Comparison of ENCODE assay signal across 1 cellular context in genomic region chr2:20013061-20013721, GRCh38.
TF ChIP-seq lines count a peak whose summit lies in the region.

No MANE protein-coding gene starts in this region.

TF ChIP-seq in HepG2, 621 proteins besides CTCF, POLR2A, EP300 and RAD21 (continued from another document and continues in another):
- TF ChIP-seq ZBTB10 (CRISPR knock-in tag; IDR thresholded peaks at IDR 0.05; ENCODE audit: borderline replicate concordance) (no peak), SMAD1 (CRISPR knock-in tag; IDR thresholded peaks at IDR 0.05; ENCODE audit: borderline replicate concordance, low read depth) (no peak), ZNF740 (CRISPR knock-in tag; IDR thresholded peaks at IDR 0.05) (no peak), ZSCAN5A (CRISPR knock-in tag; IDR thresholded peaks at IDR 0.05; ENCODE audit: borderline replicate concordance) (no peak), JUND (CRISPR knock-in tag; IDR thresholded peaks at IDR 0.05) (no peak), CHCHD3 (CRISPR knock-in tag; IDR thresholded peaks at IDR 0.05) (no peak), TAF15 (IDR thresholded peaks at IDR 0.05; ENCODE audit: low read depth, low read length, poor library complexity, severe bottlenecking) (no peak), ZNF317 (CRISPR knock-in tag; IDR thresholded peaks at IDR 0.05) (no peak), MYC (CRISPR knock-in tag; IDR thresholded peaks at IDR 0.05; ENCODE audit: borderline replicate concordance) (no peak), HIC2 (CRISPR knock-in tag; IDR thresholded peaks at IDR 0.05; ENCODE audit: low read depth) (no peak; the same call in 1 of the 2 replicates), MEIS2 (CRISPR knock-in tag; IDR thresholded peaks at IDR 0.05) (no peak), RORA (CRISPR knock-in tag; IDR thresholded peaks at IDR 0.05) (no peak), NCOA1 (CRISPR knock-in tag; IDR thresholded peaks at IDR 0.05) (no peak), ZNF7 (CRISPR knock-in tag; IDR thresholded peaks at IDR 0.05) (no peak), ZNF496 (CRISPR knock-in tag; IDR thresholded peaks at IDR 0.05; ENCODE audit: insufficient replicate concordance) (no peak), CEBPG (CRISPR knock-in tag; IDR thresholded peaks at IDR 0.05) (0 out of 2 replicates have a peak, but pooled peaks have one; percentile 3), ZBTB7B (CRISPR knock-in tag; IDR thresholded peaks at IDR 0.05) (no peak; the same call in none of the 2 replicates), RFX1 (IDR thresholded peaks at IDR 0.05) (no peak), ZNF33B (CRISPR knock-in tag; IDR thresholded peaks at IDR 0.05) (no peak), CC2D1A (CRISPR knock-in tag; IDR thresholded peaks at IDR 0.05) (no peak), MLX (CRISPR knock-in tag; IDR thresholded peaks at IDR 0.05) (no peak; the same call in 1 of the 2 replicates), ZNF484 (CRISPR knock-in tag; IDR thresholded peaks at IDR 0.05; ENCODE audit: borderline replicate concordance, low read depth) (no peak), ZNF180 (CRISPR knock-in tag; IDR thresholded peaks at IDR 0.05; ENCODE audit: borderline replicate concordance, low read depth) (no peak), NR2F2 (IDR thresholded peaks at IDR 0.05; ENCODE audit: borderline replicate concordance, low read depth) (no peak), ZFX (CRISPR knock-in tag; IDR thresholded peaks at IDR 0.05; ENCODE audit: low read depth) (peak; percentile 6), RFXANK (CRISPR knock-in tag; IDR thresholded peaks at IDR 0.05) (no peak), DPF2 (CRISPR knock-in tag; IDR thresholded peaks at IDR 0.05; ENCODE audit: borderline replicate concordance, low read depth) (no peak), DNMT3B (CRISPR knock-in tag; conservative IDR thresholded peaks at IDR 0.05) (0 out of 2 replicates have a peak, but pooled peaks have one; percentile 52), NBN (conservative IDR thresholded peaks at IDR 0.05) (no peak), DRAP1 (CRISPR knock-in tag; IDR thresholded peaks at IDR 0.05) (no peak; the same call in 1 of the 2 replicates), ETV5 (CRISPR knock-in tag; IDR thresholded peaks at IDR 0.05; ENCODE audit: borderline replicate concordance) (peak; percentile 94), ATM (IDR thresholded peaks at IDR 0.05; ENCODE audit: borderline replicate concordance) (no peak), CHD2 (IDR thresholded peaks at IDR 0.05; ENCODE audit: low read depth, low read length) (no peak)
- TF ChIP-seq, protein P1, sequence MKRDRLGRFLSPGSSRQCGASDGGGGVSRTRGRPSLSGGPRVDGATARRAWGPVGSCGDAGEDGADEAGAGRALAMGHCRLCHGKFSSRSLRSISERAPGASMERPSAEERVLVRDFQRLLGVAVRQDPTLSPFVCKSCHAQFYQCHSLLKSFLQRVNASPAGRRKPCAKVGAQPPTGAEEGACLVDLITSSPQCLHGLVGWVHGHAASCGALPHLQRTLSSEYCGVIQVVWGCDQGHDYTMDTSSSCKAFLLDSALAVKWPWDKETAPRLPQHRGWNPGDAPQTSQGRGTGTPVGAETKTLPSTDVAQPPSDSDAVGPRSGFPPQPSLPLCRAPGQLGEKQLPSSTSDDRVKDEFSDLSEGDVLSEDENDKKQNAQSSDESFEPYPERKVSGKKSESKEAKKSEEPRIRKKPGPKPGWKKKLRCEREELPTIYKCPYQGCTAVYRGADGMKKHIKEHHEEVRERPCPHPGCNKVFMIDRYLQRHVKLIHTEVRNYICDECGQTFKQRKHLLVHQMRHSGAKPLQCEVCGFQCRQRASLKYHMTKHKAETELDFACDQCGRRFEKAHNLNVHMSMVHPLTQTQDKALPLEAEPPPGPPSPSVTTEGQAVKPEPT (CRISPR knock-in tag; IDR thresholded peaks at IDR 0.05; ENCODE audit: low read depth) = no peak; the same call in 1 of the 2 replicates
- TF ChIP-seq, protein P2, sequence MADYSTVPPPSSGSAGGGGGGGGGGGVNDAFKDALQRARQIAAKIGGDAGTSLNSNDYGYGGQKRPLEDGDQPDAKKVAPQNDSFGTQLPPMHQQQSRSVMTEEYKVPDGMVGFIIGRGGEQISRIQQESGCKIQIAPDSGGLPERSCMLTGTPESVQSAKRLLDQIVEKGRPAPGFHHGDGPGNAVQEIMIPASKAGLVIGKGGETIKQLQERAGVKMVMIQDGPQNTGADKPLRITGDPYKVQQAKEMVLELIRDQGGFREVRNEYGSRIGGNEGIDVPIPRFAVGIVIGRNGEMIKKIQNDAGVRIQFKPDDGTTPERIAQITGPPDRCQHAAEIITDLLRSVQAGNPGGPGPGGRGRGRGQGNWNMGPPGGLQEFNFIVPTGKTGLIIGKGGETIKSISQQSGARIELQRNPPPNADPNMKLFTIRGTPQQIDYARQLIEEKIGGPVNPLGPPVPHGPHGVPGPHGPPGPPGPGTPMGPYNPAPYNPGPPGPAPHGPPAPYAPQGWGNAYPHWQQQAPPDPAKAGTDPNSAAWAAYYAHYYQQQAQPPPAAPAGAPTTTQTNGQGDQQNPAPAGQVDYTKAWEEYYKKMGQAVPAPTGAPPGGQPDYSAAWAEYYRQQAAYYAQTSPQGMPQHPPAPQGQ (CRISPR knock-in tag; IDR thresholded peaks at IDR 0.05; ENCODE audit: borderline replicate concordance) = no peak
- TF ChIP-seq, protein P3, sequence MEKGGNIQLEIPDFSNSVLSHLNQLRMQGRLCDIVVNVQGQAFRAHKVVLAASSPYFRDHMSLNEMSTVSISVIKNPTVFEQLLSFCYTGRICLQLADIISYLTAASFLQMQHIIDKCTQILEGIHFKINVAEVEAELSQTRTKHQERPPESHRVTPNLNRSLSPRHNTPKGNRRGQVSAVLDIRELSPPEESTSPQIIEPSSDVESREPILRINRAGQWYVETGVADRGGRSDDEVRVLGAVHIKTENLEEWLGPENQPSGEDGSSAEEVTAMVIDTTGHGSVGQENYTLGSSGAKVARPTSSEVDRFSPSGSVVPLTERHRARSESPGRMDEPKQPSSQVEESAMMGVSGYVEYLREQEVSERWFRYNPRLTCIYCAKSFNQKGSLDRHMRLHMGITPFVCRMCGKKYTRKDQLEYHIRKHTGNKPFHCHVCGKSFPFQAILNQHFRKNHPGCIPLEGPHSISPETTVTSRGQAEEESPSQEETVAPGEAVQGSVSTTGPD (CRISPR knock-in tag; IDR thresholded peaks at IDR 0.05) = 0 out of 2 replicates have a peak, but pooled peaks have one; percentile 11
- TF ChIP-seq, protein P4, sequence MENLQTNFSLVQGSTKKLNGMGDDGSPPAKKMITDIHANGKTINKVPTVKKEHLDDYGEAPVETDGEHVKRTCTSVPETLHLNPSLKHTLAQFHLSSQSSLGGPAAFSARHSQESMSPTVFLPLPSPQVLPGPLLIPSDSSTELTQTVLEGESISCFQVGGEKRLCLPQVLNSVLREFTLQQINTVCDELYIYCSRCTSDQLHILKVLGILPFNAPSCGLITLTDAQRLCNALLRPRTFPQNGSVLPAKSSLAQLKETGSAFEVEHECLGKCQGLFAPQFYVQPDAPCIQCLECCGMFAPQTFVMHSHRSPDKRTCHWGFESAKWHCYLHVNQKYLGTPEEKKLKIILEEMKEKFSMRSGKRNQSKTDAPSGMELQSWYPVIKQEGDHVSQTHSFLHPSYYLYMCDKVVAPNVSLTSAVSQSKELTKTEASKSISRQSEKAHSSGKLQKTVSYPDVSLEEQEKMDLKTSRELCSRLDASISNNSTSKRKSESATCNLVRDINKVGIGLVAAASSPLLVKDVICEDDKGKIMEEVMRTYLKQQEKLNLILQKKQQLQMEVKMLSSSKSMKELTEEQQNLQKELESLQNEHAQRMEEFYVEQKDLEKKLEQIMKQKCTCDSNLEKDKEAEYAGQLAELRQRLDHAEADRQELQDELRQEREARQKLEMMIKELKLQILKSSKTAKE (CRISPR knock-in tag; IDR thresholded peaks at IDR 0.05; ENCODE audit: borderline replicate concordance) = peak; percentile 73
- TF ChIP-seq, protein P5, sequence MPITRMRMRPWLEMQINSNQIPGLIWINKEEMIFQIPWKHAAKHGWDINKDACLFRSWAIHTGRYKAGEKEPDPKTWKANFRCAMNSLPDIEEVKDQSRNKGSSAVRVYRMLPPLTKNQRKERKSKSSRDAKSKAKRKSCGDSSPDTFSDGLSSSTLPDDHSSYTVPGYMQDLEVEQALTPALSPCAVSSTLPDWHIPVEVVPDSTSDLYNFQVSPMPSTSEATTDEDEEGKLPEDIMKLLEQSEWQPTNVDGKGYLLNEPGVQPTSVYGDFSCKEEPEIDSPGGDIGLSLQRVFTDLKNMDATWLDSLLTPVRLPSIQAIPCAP (CRISPR knock-in tag; IDR thresholded peaks at IDR 0.05; ENCODE audit: low read depth) = no peak
- TF ChIP-seq, protein P6, sequence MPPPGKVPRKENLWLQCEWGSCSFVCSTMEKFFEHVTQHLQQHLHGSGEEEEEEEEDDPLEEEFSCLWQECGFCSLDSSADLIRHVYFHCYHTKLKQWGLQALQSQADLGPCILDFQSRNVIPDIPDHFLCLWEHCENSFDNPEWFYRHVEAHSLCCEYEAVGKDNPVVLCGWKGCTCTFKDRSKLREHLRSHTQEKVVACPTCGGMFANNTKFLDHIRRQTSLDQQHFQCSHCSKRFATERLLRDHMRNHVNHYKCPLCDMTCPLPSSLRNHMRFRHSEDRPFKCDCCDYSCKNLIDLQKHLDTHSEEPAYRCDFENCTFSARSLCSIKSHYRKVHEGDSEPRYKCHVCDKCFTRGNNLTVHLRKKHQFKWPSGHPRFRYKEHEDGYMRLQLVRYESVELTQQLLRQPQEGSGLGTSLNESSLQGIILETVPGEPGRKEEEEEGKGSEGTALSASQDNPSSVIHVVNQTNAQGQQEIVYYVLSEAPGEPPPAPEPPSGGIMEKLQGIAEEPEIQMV (CRISPR knock-in tag; IDR thresholded peaks at IDR 0.05; ENCODE audit: low read depth) = no peak
